ENCODE assay signal across 8 cellular contexts in genomic region chr16:2156025-2156848, GRCh38. TPM values are rescaled to one million over a fixed set of nuclear protein-coding genes. Genes with fewer than 3 reads are reported as not detected.
DNase-seq lines count a peak whose midpoint lies in the region; FAIRE-seq and TF ChIP-seq lines count a peak whose summit lies in the region.

No MANE protein-coding gene starts in this region.

- H3K27ac Mint-ChIP-seq in mesothelial cell of epicardium = peak overlapping the region; percentile 94

- intact Hi-C loops in vagina (cut with DNase I) = loop anchor here (10.0 kb wide), 1 partner anchor 359 kb away; the partner anchor contains the start of gene ATP6V0C

- H3K36me3 Mint-ChIP-seq in mesothelial cell of epicardium = peaks cover 2% of the 10 kb centered on the region

- DNase-seq in NCI-H2227 (lab: John Stamatoyannopoulos, UW; ENCODE audit: unreplicated experiment) (peak; percentile 40), NCI-H2227 treated with DMSO at 0.1 percent for 48 hours (lab: John Stamatoyannopoulos, UW) (no peak), RCC 7860 (ENCODE audit: low spot score) (peak; percentile 14), mesothelial cell of epicardium (ENCODE audit: low spot score in 2 of 2, unreplicated experiment in 2 of 2) (peak in 1 of 2 experiments; percentile 50), vagina (ENCODE audit: extremely low spot score in 2 of 2) (no peak), ecto neural progenitor cell (ENCODE audit: low spot score) (no peak), superior temporal gyrus (ENCODE audit: extremely low spot score) (no peak)

- no peaks in the 10 kb centered on the region for H3K36me3 ChIP-seq in vagina

- no peaks in the 10 kb centered on the region for H3K9me3 ChIP-seq in vagina

- H3K27me3 Mint-ChIP-seq in mesothelial cell of epicardium (ENCODE audit: low read depth) = no peaks in the 10 kb centered on the region

- no peak for FAIRE-seq in RCC 7860 (lab: Jason Lieb, UNC)

- peaks cover 44% of the 10 kb centered on the region for H3K4me1 Mint-ChIP-seq in mesothelial cell of epicardium

- H3K27ac ChIP-seq in cingulate gyrus (ENCODE audit: low read depth, low read length) (peak overlapping the region; percentile 60), vagina (peak overlapping the region; percentile 78)

- peaks cover 89% of the 10 kb centered on the region for H3K4me1 ChIP-seq in vagina

- H3K27me3 ChIP-seq in vagina = no peaks in the 10 kb centered on the region

- no peak for TF ChIP-seq POLR2A in vagina (IDR thresholded peaks at IDR 0.05)

- H3K4me3 Mint-ChIP-seq in mesothelial cell of epicardium = peak overlapping the region; percentile 96

- TF ChIP-seq CTCF in mesothelial cell of epicardium (IDR thresholded peaks at IDR 0.05; ENCODE audit: unreplicated experiment) = no peak
- TF ChIP-seq CTCF in vagina (IDR thresholded peaks at IDR 0.05) = no peak

- H3K9me3 Mint-ChIP-seq in mesothelial cell of epicardium = no peaks in the 10 kb centered on the region

- peak overlapping the region; percentile 69 to 86 for H3K4me3 ChIP-seq in vagina

RNA-seq across cellular contexts. Expression of gene TRAF7, which starts 0.7 kb away (rescaled TPM):
- total RNA-seq in mesothelial cell of epicardium (63.1 to 68.5 TPM (median 66.1 TPM) in 3 replicates), vagina (38.8 TPM)

RNA-seq across cellular contexts. Expression of gene RAB26, which starts 7.8 kb away (rescaled TPM):
- total RNA-seq in mesothelial cell of epicardium (1.1 to 1.5 TPM (median 1.3 TPM) in 3 replicates), vagina (1.5 TPM)

RNA-seq across cellular contexts. Expression of gene PKD1, which starts 20.5 kb away (rescaled TPM):
- total RNA-seq in mesothelial cell of epicardium = 173 to 183 TPM (median 175 TPM) in 3 replicates
- total RNA-seq in vagina = 153 TPM

RNA-seq across cellular contexts. Expression of gene CASKIN1, which starts 40.2 kb away (rescaled TPM):
- total RNA-seq in mesothelial cell of epicardium = 8.9 to 9.8 TPM (median 9.8 TPM) in 3 replicates
- 0.25 TPM for total RNA-seq in vagina

RNA-seq across cellular contexts. Expression of gene MLST8, which starts 49.0 kb away (rescaled TPM):
- total RNA-seq in mesothelial cell of epicardium (45.9 to 49.0 TPM (median 47.2 TPM) in 3 replicates), vagina (51.6 TPM)

Comparison
In these comparisons a context has a peak if more than half of its experiments do, and no peak if none do; other contexts are left out.
1. DNase-seq: peak in NCI-H2227 (single experiment) and RCC 7860 (single experiment); none in NCI-H2227 treated with DMSO at 0.1 percent for 48 hours (single experiment), vagina (0 of 2), ecto neural progenitor cell (single experiment) and superior temporal gyrus (single experiment).